ENCODE assay signal across 28 cellular contexts in genomic region chr13:73304442-73304841, GRCh38.
DNase-seq lines count a peak whose midpoint lies in the region; ATAC-seq, FAIRE-seq and TF ChIP-seq lines count a peak whose summit lies in the region.
"Had no signal": no experiment of that assay in that cellular context is flagged by ENCODE, and none has a peak within 500 bp of the region (broad histone marks: within the 10 kb centered on the region; RNA-seq: fewer than 3 reads in every experiment).

No MANE protein-coding gene starts in this region.

- H3K4ac ChIP-seq in H1 (replicated peaks; ENCODE audit: insufficient read length, low read depth, low read length) = no peak overlapping the region

- no peak overlapping the region for H2BK12ac ChIP-seq in H1 (ENCODE audit: low read depth, low read length)

- H3K27ac ChIP-seq in SK-N-SH (ENCODE audit: low read depth in 2 of 2, low read length in 1 of 2) = no peak overlapping the region
- H3K27ac ChIP-seq in RWPE2 (ENCODE audit: poor library complexity, severe bottlenecking) = peak overlapping the region; percentile 70
- H3K27ac ChIP-seq in H1 (ENCODE audit: low read depth, low read length) = no peak overlapping the region
- H3K27ac ChIP-seq: 22Rv1, C4-2B, RWPE1, SK-N-MC had no signal

- no peak overlapping the region for H3K56ac ChIP-seq in H1 (replicated peaks; ENCODE audit: insufficient read length, low read depth, low read length)

- no peaks in the 10 kb centered on the region for H4K20me1 ChIP-seq in SK-N-SH (ENCODE audit: insufficient read depth)
- no peaks in the 10 kb centered on the region for H4K20me1 ChIP-seq in H1 (replicated peaks in 1 of 2; ENCODE audit: control insufficient read depth in 1 of 2, insufficient read depth in 2 of 2, low read length in 2 of 2)

- H3K4me3 ChIP-seq in SK-N-SH (ENCODE audit: low read depth in 2 of 2, low read length in 1 of 2) = no peak overlapping the region
- H3K4me3 ChIP-seq in RWPE2 (ENCODE audit: severe bottlenecking) = no peak overlapping the region
- H3K4me3 ChIP-seq in H1 (ENCODE audit: extremely low read depth in 1 of 4, insufficient read depth in 2 of 4, low read depth in 3 of 4, low read length in 4 of 4) = no peak overlapping the region
- H3K4me3 ChIP-seq: GM12878, K562, SK-N-MC had no signal

- H4K5ac ChIP-seq in H1 (ENCODE audit: insufficient read length, low read depth, low read length) = no peak overlapping the region

- H3K9me3 ChIP-seq in SK-N-SH = no peaks in the 10 kb centered on the region; the same call in 1 of the 2 replicates
- no peaks in the 10 kb centered on the region for H3K9me3 ChIP-seq in RWPE2 (ENCODE audit: severe bottlenecking)
- H3K9me3 ChIP-seq in H1 (ENCODE audit: insufficient read depth in 2 of 2, low read depth in 1 of 2, low read length in 1 of 2) = no peaks in the 10 kb centered on the region
- H3K9me3 ChIP-seq: Caco-2 had no signal

- H3K79me2 ChIP-seq in SK-N-SH (ENCODE audit: insufficient read depth) = no peaks in the 10 kb centered on the region
- H3K79me2 ChIP-seq in H1 (ENCODE audit: control insufficient read depth in 1 of 2, insufficient read depth in 2 of 2, low read length in 2 of 2) = no peaks in the 10 kb centered on the region

- no peak overlapping the region for H3K23ac ChIP-seq in H1 (ENCODE audit: insufficient read length)

- no peak for FAIRE-seq in H1 (lab: Jason Lieb, UNC)
- FAIRE-seq: GM12878, H54, HepG2, K562 had no signal

- TF ChIP-seq CTCF in SK-N-SH (IDR thresholded peaks at IDR 0.05) (no peak), RWPE2 (IDR thresholded peaks at IDR 0.05; ENCODE audit: poor library complexity, severe bottlenecking) (no peak), H1 (IDR thresholded peaks at IDR 0.05; ENCODE audit: control extremely low read depth in 1 of 3, insufficient read depth in 1 of 3, low read depth in 1 of 3, low read length in 3 of 3) (no peak)

- H2AFZ ChIP-seq in SK-N-SH (ENCODE audit: low read depth) (peak overlapping the region; percentile 28; the same call in 1 of the 2 replicates), H1 (ENCODE audit: low read length) (peak overlapping the region; percentile 60; the same call in 1 of the 2 replicates)

- no peak overlapping the region for H2BK20ac ChIP-seq in H1 (ENCODE audit: low read length)

- H2AK5ac ChIP-seq in H1 (ENCODE audit: low read depth, low read length) = no peak overlapping the region

- WGBS in SK-N-SH (ENCODE audit: low lambda C conversion rate) = 61% methylated on average over 2 of the region's 2 CpGs
- 75% methylated on average over 2 of the region's 2 CpGs; no CpG with 5 or more reads in 1 of the 2 experiments for WGBS in H1 (ENCODE audit: extremely low coverage in 1 of 2, insufficient coverage in 1 of 2, insufficient read length in 1 of 2, insufficient replicate concordance in 2 of 2, low coverage in 1 of 2, low lambda C conversion rate in 2 of 2, missing lambda C conversion rate in 1 of 2), 2 experiments

- H4K8ac ChIP-seq in H1 (ENCODE audit: extremely low read depth, insufficient read depth, low read length) = no peak overlapping the region

- H2BK15ac ChIP-seq in H1 (ENCODE audit: low read length) = no peak overlapping the region

- H4K91ac ChIP-seq in H1 (replicated peaks; ENCODE audit: insufficient read length, low read length) = no peak overlapping the region

- no peak overlapping the region for H3K9ac ChIP-seq in SK-N-SH
- H3K9ac ChIP-seq in H1 (replicated peaks in 1 of 4; ENCODE audit: extremely low read depth in 1 of 4, low read depth in 3 of 4, low read length in 3 of 4) = no peak overlapping the region

- H3K23me2 ChIP-seq in H1 (ENCODE audit: low read depth, low read length) = no peaks in the 10 kb centered on the region

- no peaks in the 10 kb centered on the region for H3K79me1 ChIP-seq in H1 (ENCODE audit: low read depth, low read length)

- CTCF ChIA-PET in SK-N-SH (lab: Yijun Ruan, JAX) = interaction anchor here (0.9 kb wide), 1 partner anchor 7 kb away, joined by 3 read pairs; no protein-coding TSS in a partner anchor
- CTCF ChIA-PET in H1 (lab: Charles Lee; ENCODE audit: partially characterized antibody) = interaction anchor here (1.1 to 1.4 kb wide), 2 partner anchors 12 to 99 kb away, joined by 3 to 4 read pairs; no protein-coding TSS in a partner anchor

- H3K4me1 ChIP-seq in SK-N-SH (ENCODE audit: control insufficient read depth in 1 of 2, insufficient read depth in 2 of 2, low read depth in 1 of 2, low read length in 1 of 2) (no peaks in the 10 kb centered on the region), RWPE2 (ENCODE audit: insufficient read depth, poor library complexity, severe bottlenecking) (peaks cover 14% of the 10 kb centered on the region), H1 (replicated peaks in 1 of 4; ENCODE audit: control insufficient read depth in 3 of 4, insufficient read depth in 4 of 4, low read length in 3 of 4) (no peaks in the 10 kb centered on the region)

- no peak overlapping the region for H2BK120ac ChIP-seq in H1 (replicated peaks; ENCODE audit: low read depth, low read length)

- TF ChIP-seq EP300 in SK-N-SH (IDR thresholded peaks at IDR 0.05; ENCODE audit: borderline replicate concordance in 1 of 2, low read depth in 1 of 2, low read length in 1 of 2) = no peak
- TF ChIP-seq EP300 in H1 (IDR thresholded peaks at IDR 0.05; ENCODE audit: borderline replicate concordance in 1 of 2, low read depth in 2 of 2, low read length in 2 of 2) = no peak

- no peaks in the 10 kb centered on the region for H3K36me3 ChIP-seq in SK-N-SH (replicated peaks in 1 of 2; ENCODE audit: control insufficient read depth in 1 of 2, insufficient read depth in 2 of 2, low read length in 1 of 2)
- H3K36me3 ChIP-seq in RWPE2 (ENCODE audit: low read depth) = no peaks in the 10 kb centered on the region
- H3K36me3 ChIP-seq in H1 (ENCODE audit: control insufficient read depth in 2 of 4, insufficient read depth in 4 of 4, low read length in 3 of 4) = no peaks in the 10 kb centered on the region

- H3K4me2 ChIP-seq in SK-N-SH (no peak overlapping the region), H1 (ENCODE audit: insufficient read depth in 1 of 2, low read depth in 2 of 2, low read length in 2 of 2) (no peak overlapping the region)

- DNase-seq in SK-N-SH (no peak), RWPE2 (ENCODE audit: low spot score) (no peak), H1 (ENCODE audit: low read depth in 1 of 2, low spot score in 2 of 2) (no peak), NCI-H524 treated with DMSO at 0.1 percent for 48 hours (lab: John Stamatoyannopoulos, UW) (no peak), cortex of kidney (lab: John Stamatoyannopoulos, UW) (no peak), activated gamma-delta T cell (lab: John Stamatoyannopoulos, UW) (no peak)
- DNase-seq: Caco-2; CD8-positive, alpha-beta T cell; DMS79; GDM1; Kasumi-1; MV-4-11; NCI-H1105 treated with DMSO at 0.1 percent for 48 hours; NCI-H146; NCI-H2029; NCI-H446 treated with DMSO at 0.1 percent for 48 hours; NCI-H526 treated with DMSO at 0.1 percent for 48 hours; SIG-M5 had no signal

- no peaks in the 10 kb centered on the region for H3K27me3 ChIP-seq in SK-N-SH (ENCODE audit: insufficient read depth)
- no peaks in the 10 kb centered on the region for H3K27me3 ChIP-seq in RWPE2 (ENCODE audit: insufficient read depth, poor library complexity, severe bottlenecking)
- no peaks in the 10 kb centered on the region for H3K27me3 ChIP-seq in H1 (replicated peaks in 1 of 4; ENCODE audit: control insufficient read depth in 3 of 4, extremely low read depth in 1 of 4, insufficient read depth in 3 of 4, low read length in 3 of 4)

- H3K18ac ChIP-seq in H1 (ENCODE audit: extremely low read depth, low read length) = no peak overlapping the region

- no peak overlapping the region for H2BK5ac ChIP-seq in H1 (ENCODE audit: low read depth, low read length)

- ATAC-seq in SK-N-SH treated with all-trans-retinoic acid at 6 μM for 48 hours = no peak
- ATAC-seq in RWPE2 (ENCODE audit: low read depth) = no peak
- ATAC-seq: CD8-positive, alpha-beta T cell; HepG2; K562; Panc1 had no signal

- no peak for TF ChIP-seq POLR2A in H1 (IDR thresholded peaks at IDR 0.05; ENCODE audit: control extremely low read depth in 1 of 2, low read depth in 2 of 2, low read length in 2 of 2)

- no peaks in the 10 kb centered on the region; the same call in 1 of the 2 replicates for H3K9me2 ChIP-seq in SK-N-SH

- H3F3A ChIP-seq in SK-N-SH (replicated peaks; ENCODE audit: insufficient read depth) = no peaks in the 10 kb centered on the region

- POLR2A ChIA-PET in SK-N-SH (lab: Yijun Ruan, JAX) = no interaction called here
- POLR2A ChIA-PET in H1 (lab: Charles Lee; ENCODE audit: partially characterized antibody) = no interaction called here

- no peak overlapping the region for H3K14ac ChIP-seq in H1 (ENCODE audit: insufficient read length)

- TF ChIP-seq RAD21 in SK-N-SH (IDR thresholded peaks at IDR 0.05; ENCODE audit: low read length) = no peak
- no peak for TF ChIP-seq RAD21 in H1 (IDR thresholded peaks at IDR 0.05 in 1 of 2, conservative IDR thresholded peaks at IDR 0.05 in 1 of 2; ENCODE audit: low read depth in 2 of 2, low read length in 2 of 2)

TF ChIP-seq in SK-N-SH, 30 proteins besides CTCF, POLR2A, EP300 and RAD21 (continues in another document):
- TF ChIP-seq NFIC (IDR thresholded peaks at IDR 0.05; ENCODE audit: borderline replicate concordance) = no peak
- no peak for TF ChIP-seq FOXM1 (IDR thresholded peaks at IDR 0.05; ENCODE audit: low read depth)
- no peak for TF ChIP-seq FOSL2 (IDR thresholded peaks at IDR 0.05; ENCODE audit: borderline replicate concordance, low read depth)

TF ChIP-seq in SK-N-SH treated with all-trans-retinoic acid at 6 μM for 48 hours, 23 proteins besides CTCF, POLR2A, EP300 and RAD21 (continues in another document):
- TF ChIP-seq SNAI2 (CRISPR knock-in tag; IDR thresholded peaks at IDR 0.05) (no peak), BACH2 (CRISPR knock-in tag; IDR thresholded peaks at IDR 0.05; ENCODE audit: borderline replicate concordance) (no peak), RARB (CRISPR knock-in tag; IDR thresholded peaks at IDR 0.05) (no peak), CSDC2 (CRISPR knock-in tag; IDR thresholded peaks at IDR 0.05) (no peak)

TF ChIP-seq in H1, 55 proteins besides CTCF, POLR2A, EP300 and RAD21 (continues in another document):
- TF ChIP-seq ZNF274 (IDR thresholded peaks at IDR 0.05; ENCODE audit: borderline replicate concordance, extremely low read depth, low read length) (no peak), RXRA (IDR thresholded peaks at IDR 0.05; ENCODE audit: insufficient read depth, low read depth, low read length) (no peak), NRF1 (IDR thresholded peaks at IDR 0.05; ENCODE audit: low read depth, low read length) (no peak), CBX8 (IDR thresholded peaks at IDR 0.05; ENCODE audit: borderline replicate concordance, low read depth, low read length) (no peak), BRCA1 (IDR thresholded peaks at IDR 0.05; ENCODE audit: low read depth, low read length) (no peak), GTF2F1 (IDR thresholded peaks at IDR 0.05; ENCODE audit: borderline replicate concordance, low read depth, low read length) (no peak), CHD1 (IDR thresholded peaks at IDR 0.05; ENCODE audit: low read depth, low read length) (no peak), JUN (IDR thresholded peaks at IDR 0.05; ENCODE audit: low read depth, low read length) (no peak), MAX (IDR thresholded peaks at IDR 0.05) (no peak)
